ENCODE assay signal across 21 cellular contexts in the genomic region with DNA sequence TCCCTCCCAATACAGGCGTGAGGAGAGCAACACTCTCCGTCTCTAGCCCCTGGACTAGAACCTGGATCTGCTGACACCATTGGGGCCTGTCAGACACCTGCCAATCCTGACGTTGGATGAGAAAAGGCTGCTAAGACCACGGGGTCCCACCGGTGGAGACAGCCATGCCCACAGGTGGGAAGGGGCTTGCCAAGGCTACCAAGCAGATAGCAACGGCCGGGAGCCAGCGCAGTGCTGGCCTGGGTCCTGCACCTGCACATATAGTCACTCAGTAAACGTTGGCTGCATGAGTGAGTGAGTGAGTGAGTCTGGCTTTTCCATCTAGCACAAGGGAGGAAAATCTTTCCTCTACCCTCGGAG.
"Had no signal": no experiment of that assay in that cellular context is flagged by ENCODE, and none has a peak within 500 bp of the region (broad histone marks: within the 10 kb centered on the region; RNA-seq: fewer than 3 reads in every experiment).

No MANE protein-coding gene starts in this region.

- H3K9me3 Mint-ChIP-seq: activated CD8-positive, alpha-beta T cell treated with anti-CD3 and anti-CD28 coated beads for 36 hours; central memory CD8-positive, alpha-beta T cell; effector memory CD8-positive, alpha-beta T cell; immature natural killer cell; memory B cell; nephron had no signal

- H3K4me1 Mint-ChIP-seq: central memory CD8-positive, alpha-beta T cell; immature natural killer cell; memory B cell had no signal

- FAIRE-seq: astrocyte, colon, frontal cortex had no signal

- H3K27ac Mint-ChIP-seq: activated CD8-positive, alpha-beta T cell treated with anti-CD3 and anti-CD28 coated beads for 36 hours; activated naive CD8-positive, alpha-beta T cell; effector memory CD8-positive, alpha-beta T cell; immature natural killer cell; memory B cell; nephron had no signal

- H3K27me3 Mint-ChIP-seq: activated CD8-positive, alpha-beta T cell treated with anti-CD3 and anti-CD28 coated beads for 36 hours; activated naive CD8-positive, alpha-beta T cell had no signal

- DNase-seq: activated CD4-positive, alpha-beta T cell treated with anti-CD3 and anti-CD28 coated beads for 48 hours; activated CD8-positive, alpha-beta T cell treated with anti-CD3 and anti-CD28 coated beads for 36 hours; activated naive CD4-positive, alpha-beta T cell; activated T-cell treated with anti-CD3 and anti-CD28 coated beads, Interleukin-2, amount 50 U/mL, for 1 hour; dorsolateral prefrontal cortex; effector memory CD8-positive, alpha-beta T cell; glutamatergic neuron; immature natural killer cell; nucleus accumbens; stimulated activated CD4-positive, alpha-beta T cell treated with anti-CD3 and anti-CD28 coated beads, Interleukin-4, amount 100 ng/mL, for 24 hours; stimulated activated naive CD8-positive, alpha-beta T cell treated with anti-CD3 and anti-CD28 coated beads, Interleukin-15, Interleukin-2, amounts not matched to agents 100 U/mL and 50 U/mL, for 24 hours had no signal

- H3K27ac ChIP-seq: dorsolateral prefrontal cortex, esophagus muscularis mucosa, hepatocyte, prostate gland had no signal

- H3K4me3 Mint-ChIP-seq: activated CD8-positive, alpha-beta T cell treated with anti-CD3 and anti-CD28 coated beads for 36 hours; activated naive CD8-positive, alpha-beta T cell; central memory CD8-positive, alpha-beta T cell; effector memory CD8-positive, alpha-beta T cell; immature natural killer cell; memory B cell; nephron had no signal

- H3K36me3 ChIP-seq: esophagus muscularis mucosa, prostate gland had no signal

- H3K4me1 ChIP-seq: esophagus muscularis mucosa, prostate gland had no signal

- H3K36me3 Mint-ChIP-seq: activated naive CD8-positive, alpha-beta T cell; immature natural killer cell; memory B cell had no signal

- H3K9me3 ChIP-seq: esophagus muscularis mucosa, prostate gland had no signal

- H3K4me3 ChIP-seq: dorsolateral prefrontal cortex, esophagus muscularis mucosa, hepatocyte, prostate gland had no signal

- ATAC-seq: activated CD8-positive, alpha-beta T cell treated with anti-CD3 and anti-CD28 coated beads for 36 hours; effector memory CD8-positive, alpha-beta T cell; stimulated activated naive CD8-positive, alpha-beta T cell treated with anti-CD3 and anti-CD28 coated beads, Interleukin-15, Interleukin-2, amounts not matched to agents 100 U/mL and 50 U/mL, for 24 hours had no signal
